Comparison of ENCODE assay signal across 15 cellular contexts in the genomic region with DNA sequence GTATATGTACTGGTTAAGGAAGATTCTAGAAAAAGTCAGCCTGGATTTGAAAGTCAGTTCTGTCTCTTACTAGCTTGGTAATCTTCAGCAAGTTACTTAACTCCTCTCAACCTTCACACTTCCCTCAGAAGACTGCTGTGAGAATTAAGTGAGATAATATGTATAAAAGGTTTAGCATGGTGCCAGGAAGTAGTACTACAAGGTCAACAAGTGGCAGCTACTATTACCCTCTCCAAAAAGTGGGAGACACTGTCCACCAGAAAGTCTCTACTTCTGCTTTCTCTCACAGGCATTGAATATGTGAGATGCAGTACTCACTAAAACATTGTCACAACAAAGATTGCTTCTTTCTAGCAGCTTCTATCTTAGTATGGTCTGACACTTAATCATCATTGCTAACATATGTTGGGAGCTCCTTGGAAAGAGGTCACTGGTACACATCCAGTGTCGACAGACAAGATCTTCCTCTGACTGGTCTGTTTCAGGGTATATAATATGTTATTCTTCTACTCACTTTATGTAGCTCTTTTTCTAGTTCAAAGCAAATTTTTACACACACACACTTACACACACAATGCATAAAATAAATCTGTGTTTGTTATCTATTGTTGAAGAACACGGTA.
"Had no signal": no experiment of that assay in that cellular context is flagged by ENCODE, and none has a peak within 500 bp of the region (broad histone marks: within the 10 kb centered on the region; RNA-seq: fewer than 3 reads in every experiment).

No MANE protein-coding gene starts in this region.

- H3K27ac Mint-ChIP-seq: stimulated activated effector memory CD8-positive, alpha-beta T cell treated with anti-CD3 and anti-CD28 coated beads, Interleukin-12 subunit alpha, Interleukin-12 subunit beta, amount 100 ng/mL, for 72 hours; T-helper 2 cell treated with Interferon-gamma antibody and Interleukin-4, amounts not matched to agents 5 μg/mL and 100 μg/mL, for 36 hours had no signal

- H3K9me3 Mint-ChIP-seq: nephron; stimulated activated effector memory CD8-positive, alpha-beta T cell treated with anti-CD3 and anti-CD28 coated beads, Interleukin-12 subunit alpha, Interleukin-12 subunit beta, amount 100 ng/mL, for 72 hours; T-helper 2 cell treated with Interferon-gamma antibody and Interleukin-4, amounts not matched to agents 5 μg/mL and 100 μg/mL, for 36 hours had no signal

- H3K4me3 Mint-ChIP-seq: nephron; stimulated activated effector memory CD8-positive, alpha-beta T cell treated with anti-CD3 and anti-CD28 coated beads, Interleukin-12 subunit alpha, Interleukin-12 subunit beta, amount 100 ng/mL, for 72 hours; T-helper 2 cell treated with Interferon-gamma antibody and Interleukin-4, amounts not matched to agents 5 μg/mL and 100 μg/mL, for 36 hours had no signal

- DNase-seq: activated CD4-positive, alpha-beta T cell treated with anti-CD3 and anti-CD28 coated beads, Interleukin-2, amount 50 U/mL, for 1 hour; activated CD8-positive, alpha-beta memory T cell treated with anti-CD3 and anti-CD28 coated beads for 24 hours; activated naive CD4-positive, alpha-beta T cell treated with Interleukin-2 at 50 U/mL for 16 hours; adrenal gland; dorsolateral prefrontal cortex; left lung; mesenchymal stem cell; nucleus accumbens; posterior cingulate gyrus; retina; tibial artery; uterus had no signal

- H3K4me3 ChIP-seq: adrenal gland, dorsolateral prefrontal cortex, left lung, tibial artery, uterus had no signal

- ATAC-seq: left lung; stimulated activated effector memory CD8-positive, alpha-beta T cell treated with anti-CD3 and anti-CD28 coated beads, Interleukin-12 subunit alpha, Interleukin-12 subunit beta, amount 100 ng/mL, for 72 hours had no signal
